1 cellular context compared by ENCODE assay signal in genomic region chr5:38115318-38115827, GRCh38.
TF ChIP-seq lines count a peak whose summit lies in the region.

No MANE protein-coding gene starts in this region.

TF ChIP-seq in HepG2, 621 proteins besides CTCF, POLR2A, EP300 and RAD21 (continued from another document and continues in another):
- TF ChIP-seq TFAP4 (IDR thresholded peaks at IDR 0.05; ENCODE audit: borderline replicate concordance, low read depth) (peak; percentile 40; the same call in 1 of the 2 replicates), YY1 (IDR thresholded peaks at IDR 0.05; ENCODE audit: insufficient read depth, insufficient replicate concordance, low read depth, low read length) (no peak), ZNF569 (CRISPR knock-in tag; IDR thresholded peaks at IDR 0.05; ENCODE audit: borderline replicate concordance) (no peak), ETV6 (CRISPR knock-in tag; conservative IDR thresholded peaks at IDR 0.05) (0 out of 2 replicates have a peak, but pooled peaks have one; percentile 30), KDM6A (CRISPR knock-in tag; IDR thresholded peaks at IDR 0.05; ENCODE audit: low read depth) (peak; percentile 45; the same call in 1 of the 2 replicates), ZNF749 (CRISPR knock-in tag; IDR thresholded peaks at IDR 0.05; ENCODE audit: borderline replicate concordance) (0 out of 2 replicates have a peak, but pooled peaks have one; percentile 53), MIER2 (CRISPR knock-in tag; IDR thresholded peaks at IDR 0.05) (no peak), CREM (IDR thresholded peaks at IDR 0.05) (peak; percentile 58), CREM (CRISPR knock-in tag; IDR thresholded peaks at IDR 0.05) (no peak), ARHGAP35 (CRISPR knock-in tag; IDR thresholded peaks at IDR 0.05; ENCODE audit: borderline replicate concordance) (no peak), HNF4G (IDR thresholded peaks at IDR 0.05; ENCODE audit: borderline replicate concordance, low read depth, low read length) (no peak), HNF4G (CRISPR knock-in tag; IDR thresholded peaks at IDR 0.05; ENCODE audit: borderline replicate concordance, low read depth) (no peak), ZNF704 (CRISPR knock-in tag; IDR thresholded peaks at IDR 0.05; ENCODE audit: borderline replicate concordance) (no peak), UBTF (CRISPR knock-in tag; IDR thresholded peaks at IDR 0.05) (no peak), TAF15 (IDR thresholded peaks at IDR 0.05; ENCODE audit: low read depth, low read length, poor library complexity, severe bottlenecking) (no peak), ZNF12 (CRISPR knock-in tag; IDR thresholded peaks at IDR 0.05) (0 out of 2 replicates have a peak, but pooled peaks have one; percentile 31), HOMEZ (CRISPR knock-in tag; IDR thresholded peaks at IDR 0.05; ENCODE audit: low read depth) (peak; percentile 85), CREB3 (CRISPR knock-in tag; IDR thresholded peaks at IDR 0.05) (no peak), NR0B2 (CRISPR knock-in tag; IDR thresholded peaks at IDR 0.05) (no peak), ZSCAN21 (CRISPR knock-in tag; IDR thresholded peaks at IDR 0.05; ENCODE audit: borderline replicate concordance) (peak; percentile 65), RAD51 (IDR thresholded peaks at IDR 0.05; ENCODE audit: borderline replicate concordance) (no peak), TOE1 (CRISPR knock-in tag; IDR thresholded peaks at IDR 0.05) (no peak), BCLAF1 (IDR thresholded peaks at IDR 0.05) (no peak), ONECUT2 (CRISPR knock-in tag; IDR thresholded peaks at IDR 0.05) (no peak), ZBTB49 (CRISPR knock-in tag; IDR thresholded peaks at IDR 0.05; ENCODE audit: borderline replicate concordance) (no peak), THAP11 (CRISPR knock-in tag; IDR thresholded peaks at IDR 0.05) (peak; percentile 64), ZNF136 (CRISPR knock-in tag; IDR thresholded peaks at IDR 0.05; ENCODE audit: low read depth) (0 out of 2 replicates have a peak, but pooled peaks have one; percentile 39), ZXDC (CRISPR knock-in tag; IDR thresholded peaks at IDR 0.05) (no peak), HDAC6 (IDR thresholded peaks at IDR 0.05; ENCODE audit: low read depth, low read length) (no peak), ZBTB37 (CRISPR knock-in tag; IDR thresholded peaks at IDR 0.05) (no peak), ZNF720 (CRISPR knock-in tag; IDR thresholded peaks at IDR 0.05) (no peak), PATZ1 (CRISPR knock-in tag; IDR thresholded peaks at IDR 0.05) (0 out of 2 replicates have a peak, but pooled peaks have one; percentile 11), U2AF2 (IDR thresholded peaks at IDR 0.05; ENCODE audit: low read depth, low read length) (no peak), AHR (CRISPR knock-in tag; IDR thresholded peaks at IDR 0.05) (no peak), ZNF674 (CRISPR knock-in tag; IDR thresholded peaks at IDR 0.05; ENCODE audit: low read depth) (no peak), SUZ12 (IDR thresholded peaks at IDR 0.05; ENCODE audit: low read depth, low read length) (no peak)
